27 cellular contexts compared by ENCODE assay signal in the genomic region with DNA sequence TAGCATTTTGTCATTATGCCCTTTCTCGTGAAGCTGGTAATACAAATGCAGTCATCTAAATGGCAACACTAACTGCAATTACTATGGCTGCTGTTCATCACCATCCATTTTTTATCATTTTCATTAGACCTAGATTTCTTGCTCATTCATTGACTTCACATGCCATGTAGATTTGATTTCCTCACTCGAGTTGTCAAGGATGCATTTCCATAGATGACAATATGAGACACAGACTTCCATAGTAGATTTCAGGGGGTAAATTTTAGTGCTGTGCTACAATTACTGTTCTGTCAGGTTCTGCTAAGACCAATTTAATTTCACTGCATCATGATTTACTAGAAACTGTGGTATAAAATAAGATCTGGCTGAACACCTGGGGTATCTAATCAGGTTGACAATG.
"Had no signal": no experiment of that assay in that cellular context is flagged by ENCODE, and none has a peak within 500 bp of the region (broad histone marks: within the 10 kb centered on the region; RNA-seq: fewer than 3 reads in every experiment).

No MANE protein-coding gene starts in this region.

- H3K4me1 ChIP-seq: stomach, suprapubic skin, testis, thyroid gland, tibial artery, tibial nerve, transverse colon, upper lobe of left lung, upper lobe of right lung, uterus, vagina had no signal

- ATAC-seq: stimulated activated effector memory CD8-positive, alpha-beta T cell treated with anti-CD3 and anti-CD28 coated beads, Interleukin-12 subunit alpha, Interleukin-12 subunit beta, amount 100 ng/mL, for 72 hours; stimulated activated memory B cell treated with anti-CD40 and anti-IgM and Interleukin-4, amounts not matched to agents 10 μg/mL and 1 μg/mL and 100 μg/mL, for 72 hours; stimulated activated naive B cell treated with anti-CD40 and anti-IgM and Interleukin-4, amounts not matched to agents 10 μg/mL and 1 μg/mL and 100 μg/mL, for 72 hours; stimulated activated naive CD8-positive, alpha-beta T cell treated with anti-CD3 and anti-CD28 coated beads, Interleukin-15, amount 100 ng/mL, for 72 hours; stimulated activated naive CD8-positive, alpha-beta T cell treated with anti-CD3 and anti-CD28 coated beads, Interleukin-15, Interleukin-2, amounts not matched to agents 100 U/mL and 50 U/mL, for 24 hours; upper lobe of right lung had no signal

- H3K36me3 ChIP-seq: stomach, suprapubic skin, thoracic aorta, thyroid gland, tibial artery, tibial nerve, transverse colon, upper lobe of left lung, upper lobe of right lung, uterus, vagina had no signal

- FAIRE-seq: urothelium cell line had no signal

- H3K4me3 ChIP-seq: stomach, suprapubic skin, testis, thoracic aorta, thyroid gland, tibial artery, tibial nerve, transverse colon, upper lobe of left lung, upper lobe of right lung, uterus, vagina had no signal

- H3K27ac ChIP-seq: stomach, suprapubic skin, testis, thoracic aorta, thyroid gland, tibial artery, tibial nerve, transverse colon, upper lobe of left lung, upper lobe of right lung, uterus, vagina had no signal

- DNase-seq: stimulated activated CD4-positive, alpha-beta T cell treated with anti-CD3 and anti-CD28 coated beads, Interleukin-2, amount 100 ng/mL, for 48 hours; stimulated activated CD4-positive, alpha-beta T cell treated with anti-CD3 and anti-CD28 coated beads, Interleukin-4, amount 100 ng/mL, for 1 hour; stimulated activated CD4-positive, alpha-beta T cell treated with anti-CD3 and anti-CD28 coated beads, Interleukin-4, amount 100 ng/mL, for 24 hours; stimulated activated CD4-positive, alpha-beta T cell treated with anti-CD3 and anti-CD28 coated beads, Interleukin-4, amount 100 ng/mL, for 4 hours; stimulated activated CD8-positive, alpha-beta memory T cell treated with anti-CD3 and anti-CD28 coated beads, Interleukin-4, amount 100 ng/mL, for 48 hours; stimulated activated naive B cell treated with anti-CD40 and anti-IgM and Interleukin-4, amounts not matched to agents 10 μg/mL and 1 μg/mL and 100 μg/mL, for 72 hours; stimulated activated naive CD4-positive, alpha-beta T cell; stimulated activated naive CD4-positive, alpha-beta T cell treated with Interleukin-2 at 50 U/mL for 16 hours; stimulated activated naive CD8-positive, alpha-beta T cell treated with anti-CD3 and anti-CD28 coated beads, Interleukin-15, amount 100 ng/mL, for 72 hours; stimulated activated naive CD8-positive, alpha-beta T cell treated with anti-CD3 and anti-CD28 coated beads, Interleukin-15, Interleukin-2, amounts not matched to agents 100 U/mL and 50 U/mL, for 24 hours; stomach; substantia nigra; testis; thyroid gland; tibial artery; transverse colon; trophoblast cell; upper lobe of left lung; upper lobe of right lung; uterus had no signal

- H3K27me3 ChIP-seq: stomach, suprapubic skin, testis, thyroid gland, tibial artery, tibial nerve, transverse colon, upper lobe of left lung, upper lobe of right lung, uterus, vagina had no signal

- H3K9me3 ChIP-seq: stomach, suprapubic skin, testis, thoracic aorta, thyroid gland, tibial artery, tibial nerve, transverse colon, upper lobe of left lung, upper lobe of right lung, uterus, vagina had no signal
